In the genomic region with DNA sequence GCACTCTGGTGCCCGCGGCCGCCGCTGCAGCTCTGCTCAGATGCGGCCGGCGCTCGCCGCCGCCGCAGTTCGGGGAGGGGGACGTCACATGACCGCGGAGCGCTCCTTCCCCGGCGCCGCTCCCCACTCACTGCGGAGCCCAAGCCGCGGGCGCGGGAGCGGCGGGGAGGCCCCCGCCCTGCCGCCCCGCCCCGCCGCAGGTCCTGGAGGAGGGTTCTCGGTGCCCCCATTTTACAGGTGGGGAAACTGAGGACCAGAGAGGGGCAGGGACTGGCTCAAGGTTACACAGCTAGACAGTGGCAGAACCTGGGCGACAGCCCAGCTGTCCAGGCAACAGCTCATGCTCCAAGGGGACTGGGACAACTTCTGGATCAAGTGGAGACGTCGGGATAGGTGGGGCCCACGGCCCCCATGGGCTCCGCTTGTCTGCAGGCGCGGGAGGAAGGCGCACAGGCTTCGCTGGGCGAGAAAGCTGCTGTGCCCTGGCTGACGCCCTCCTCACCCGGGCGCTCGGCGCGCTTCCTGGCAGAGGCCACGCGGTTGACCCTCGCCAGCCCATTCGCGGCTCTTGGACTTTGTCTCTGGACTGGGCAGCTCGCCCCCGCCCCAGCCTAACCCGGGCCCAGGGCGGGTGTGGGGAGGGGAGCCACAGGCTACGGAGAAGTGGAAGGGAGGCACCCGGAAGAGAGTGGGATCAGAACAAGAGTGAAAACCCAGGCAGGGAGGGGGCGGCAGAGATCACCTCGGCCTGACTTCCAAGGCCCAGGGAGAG, we compare ENCODE assay signal across 1 cellular context.
A peak's percentile ranks its signal among the peaks of the same experiment; 100 is the strongest.
TF ChIP-seq lines count a peak whose summit lies in the region.

Gene RAP1GAP (minus strand): TSS at position 71 of the 772 bp plus-strand sequence. CDS start 49,325 bp downstream, outside the sequence.

TF ChIP-seq in HepG2, 621 proteins besides CTCF, POLR2A, EP300 and RAD21 (continued from another document and continues in another):
- TF ChIP-seq IRF1 (CRISPR knock-in tag; IDR thresholded peaks at IDR 0.05; ENCODE audit: low read depth) (no peak), ZNF484 (CRISPR knock-in tag; IDR thresholded peaks at IDR 0.05; ENCODE audit: borderline replicate concordance, low read depth) (no peak), FOXM1 (CRISPR knock-in tag; IDR thresholded peaks at IDR 0.05) (no peak), ZNF274 (CRISPR knock-in tag; IDR thresholded peaks at IDR 0.05) (no peak; the same call in 1 of the 2 replicates), ZFYVE20 (CRISPR knock-in tag; IDR thresholded peaks at IDR 0.05; ENCODE audit: borderline replicate concordance, low read depth) (peak; percentile 39; the same call in 1 of the 2 replicates), THYN1 (CRISPR knock-in tag; IDR thresholded peaks at IDR 0.05; ENCODE audit: borderline replicate concordance, low read depth) (no peak), RFX5 (IDR thresholded peaks at IDR 0.05; ENCODE audit: low read depth, low read length) (no peak), ZNF343 (CRISPR knock-in tag; IDR thresholded peaks at IDR 0.05) (peak; percentile 57; the same call in 1 of the 2 replicates), ZNF687 (CRISPR knock-in tag; IDR thresholded peaks at IDR 0.05) (peak; percentile 99), MAFF (IDR thresholded peaks at IDR 0.05; ENCODE audit: low read depth, low read length) (no peak), FOXP1 (IDR thresholded peaks at IDR 0.05) (no peak), FOXP1 (CRISPR knock-in tag; IDR thresholded peaks at IDR 0.05) (0 out of 2 replicates have a peak, but pooled peaks have one; percentile 7), GRHL1 (CRISPR knock-in tag; conservative IDR thresholded peaks at IDR 0.05) (no peak), NFATC3 (CRISPR knock-in tag; IDR thresholded peaks at IDR 0.05) (peak; percentile 91; the same call in 1 of the 2 replicates), ZNF678 (CRISPR knock-in tag; IDR thresholded peaks at IDR 0.05) (no peak), RBFOX2 (IDR thresholded peaks at IDR 0.05; ENCODE audit: low read depth, low read length) (peak; percentile 95), ZNF510 (CRISPR knock-in tag; IDR thresholded peaks at IDR 0.05; ENCODE audit: low read depth) (peak; percentile 87; the same call in 1 of the 2 replicates), DNMT1 (CRISPR knock-in tag; IDR thresholded peaks at IDR 0.05) (no peak), ZNF781 (CRISPR knock-in tag; IDR thresholded peaks at IDR 0.05; ENCODE audit: borderline replicate concordance, not compliant biosample characterization) (peak; percentile 87), ZNF253 (CRISPR knock-in tag; IDR thresholded peaks at IDR 0.05; ENCODE audit: borderline replicate concordance) (peak; percentile 79; the same call in 1 of the 2 replicates), DR1 (CRISPR knock-in tag; IDR thresholded peaks at IDR 0.05) (peak; percentile 62), MNT (IDR thresholded peaks at IDR 0.05) (peak; percentile 41; the same call in 1 of the 2 replicates), ZC3H13 (CRISPR knock-in tag; IDR thresholded peaks at IDR 0.05) (0 out of 2 replicates have a peak, but pooled peaks have one; percentile 12), CHD4 (IDR thresholded peaks at IDR 0.05; ENCODE audit: borderline replicate concordance, low read length) (peak; percentile 93), ZNF572 (CRISPR knock-in tag; IDR thresholded peaks at IDR 0.05) (peak; percentile 97; the same call in 1 of the 2 replicates), NFYC (CRISPR knock-in tag; IDR thresholded peaks at IDR 0.05) (peak; percentile 68), EEA1 (CRISPR knock-in tag; IDR thresholded peaks at IDR 0.05; ENCODE audit: borderline replicate concordance) (peak; percentile 83; the same call in 1 of the 2 replicates), YEATS4 (CRISPR knock-in tag; IDR thresholded peaks at IDR 0.05; ENCODE audit: borderline replicate concordance) (peak; percentile 94), SIN3B (IDR thresholded peaks at IDR 0.05; ENCODE audit: low read length) (no peak), ZNF317 (CRISPR knock-in tag; IDR thresholded peaks at IDR 0.05) (peak; percentile 78), ATM (IDR thresholded peaks at IDR 0.05; ENCODE audit: borderline replicate concordance) (no peak)
- TF ChIP-seq, protein P1, sequence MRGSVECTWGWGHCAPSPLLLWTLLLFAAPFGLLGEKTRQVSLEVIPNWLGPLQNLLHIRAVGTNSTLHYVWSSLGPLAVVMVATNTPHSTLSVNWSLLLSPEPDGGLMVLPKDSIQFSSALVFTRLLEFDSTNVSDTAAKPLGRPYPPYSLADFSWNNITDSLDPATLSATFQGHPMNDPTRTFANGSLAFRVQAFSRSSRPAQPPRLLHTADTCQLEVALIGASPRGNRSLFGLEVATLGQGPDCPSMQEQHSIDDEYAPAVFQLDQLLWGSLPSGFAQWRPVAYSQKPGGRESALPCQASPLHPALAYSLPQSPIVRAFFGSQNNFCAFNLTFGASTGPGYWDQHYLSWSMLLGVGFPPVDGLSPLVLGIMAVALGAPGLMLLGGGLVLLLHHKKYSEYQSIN (CRISPR knock-in tag; IDR thresholded peaks at IDR 0.05; ENCODE audit: borderline replicate concordance): no peak
- TF ChIP-seq, protein P2, sequence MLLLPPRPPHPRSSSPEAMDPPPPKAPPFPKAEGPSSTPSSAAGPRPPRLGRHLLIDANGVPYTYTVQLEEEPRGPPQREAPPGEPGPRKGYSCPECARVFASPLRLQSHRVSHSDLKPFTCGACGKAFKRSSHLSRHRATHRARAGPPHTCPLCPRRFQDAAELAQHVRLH (CRISPR knock-in tag; IDR thresholded peaks at IDR 0.05; ENCODE audit: borderline replicate concordance, low read depth): peak; percentile 95
- TF ChIP-seq, protein P3, sequence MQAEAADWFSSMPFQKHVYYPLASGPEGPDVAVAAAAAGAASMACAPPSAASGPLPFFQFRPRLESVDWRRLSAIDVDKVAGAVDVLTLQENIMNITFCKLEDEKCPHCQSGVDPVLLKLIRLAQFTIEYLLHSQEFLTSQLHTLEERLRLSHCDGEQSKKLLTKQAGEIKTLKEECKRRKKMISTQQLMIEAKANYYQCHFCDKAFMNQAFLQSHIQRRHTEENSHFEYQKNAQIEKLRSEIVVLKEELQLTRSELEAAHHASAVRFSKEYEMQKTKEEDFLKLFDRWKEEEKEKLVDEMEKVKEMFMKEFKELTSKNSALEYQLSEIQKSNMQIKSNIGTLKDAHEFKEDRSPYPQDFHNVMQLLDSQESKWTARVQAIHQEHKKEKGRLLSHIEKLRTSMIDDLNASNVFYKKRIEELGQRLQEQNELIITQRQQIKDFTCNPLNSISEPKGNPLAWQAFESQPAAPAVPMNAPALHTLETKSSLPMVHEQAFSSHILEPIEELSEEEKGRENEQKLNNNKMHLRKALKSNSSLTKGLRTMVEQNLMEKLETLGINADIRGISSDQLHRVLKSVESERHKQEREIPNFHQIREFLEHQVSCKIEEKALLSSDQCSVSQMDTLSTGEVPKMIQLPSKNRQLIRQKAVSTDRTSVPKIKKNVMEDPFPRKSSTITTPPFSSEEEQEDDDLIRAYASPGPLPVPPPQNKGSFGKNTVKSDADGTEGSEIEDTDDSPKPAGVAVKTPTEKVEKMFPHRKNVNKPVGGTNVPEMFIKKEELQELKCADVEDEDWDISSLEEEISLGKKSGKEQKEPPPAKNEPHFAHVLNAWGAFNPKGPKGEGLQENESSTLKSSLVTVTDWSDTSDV (CRISPR knock-in tag; IDR thresholded peaks at IDR 0.05): no peak
- TF ChIP-seq, protein P4, sequence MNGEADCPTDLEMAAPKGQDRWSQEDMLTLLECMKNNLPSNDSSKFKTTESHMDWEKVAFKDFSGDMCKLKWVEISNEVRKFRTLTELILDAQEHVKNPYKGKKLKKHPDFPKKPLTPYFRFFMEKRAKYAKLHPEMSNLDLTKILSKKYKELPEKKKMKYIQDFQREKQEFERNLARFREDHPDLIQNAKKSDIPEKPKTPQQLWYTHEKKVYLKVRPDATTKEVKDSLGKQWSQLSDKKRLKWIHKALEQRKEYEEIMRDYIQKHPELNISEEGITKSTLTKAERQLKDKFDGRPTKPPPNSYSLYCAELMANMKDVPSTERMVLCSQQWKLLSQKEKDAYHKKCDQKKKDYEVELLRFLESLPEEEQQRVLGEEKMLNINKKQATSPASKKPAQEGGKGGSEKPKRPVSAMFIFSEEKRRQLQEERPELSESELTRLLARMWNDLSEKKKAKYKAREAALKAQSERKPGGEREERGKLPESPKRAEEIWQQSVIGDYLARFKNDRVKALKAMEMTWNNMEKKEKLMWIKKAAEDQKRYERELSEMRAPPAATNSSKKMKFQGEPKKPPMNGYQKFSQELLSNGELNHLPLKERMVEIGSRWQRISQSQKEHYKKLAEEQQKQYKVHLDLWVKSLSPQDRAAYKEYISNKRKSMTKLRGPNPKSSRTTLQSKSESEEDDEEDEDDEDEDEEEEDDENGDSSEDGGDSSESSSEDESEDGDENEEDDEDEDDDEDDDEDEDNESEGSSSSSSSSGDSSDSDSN (CRISPR knock-in tag; IDR thresholded peaks at IDR 0.05): peak; percentile 92
